Comparison of ENCODE assay signal across 1 cellular context in genomic region chr11:61838921-61839320, GRCh38.
TF ChIP-seq lines count a peak whose summit lies in the region.

No MANE protein-coding gene starts in this region.

TF ChIP-seq in H1, 55 proteins besides CTCF, POLR2A, EP300 and RAD21:
- TF ChIP-seq KDM1A (IDR thresholded peaks at IDR 0.05; ENCODE audit: borderline replicate concordance, low read length) (no peak), USF2 (IDR thresholded peaks at IDR 0.05; ENCODE audit: low read length) (no peak), TCF12 (IDR thresholded peaks at IDR 0.05; ENCODE audit: low read depth, low read length) (no peak), JUN (IDR thresholded peaks at IDR 0.05; ENCODE audit: low read depth, low read length) (no peak), POU5F1 (IDR thresholded peaks at IDR 0.05; ENCODE audit: low read depth, low read length) (no peak), RXRA (IDR thresholded peaks at IDR 0.05; ENCODE audit: insufficient read depth, low read depth, low read length) (no peak), MAX (IDR thresholded peaks at IDR 0.05) (no peak), EZH2 (IDR thresholded peaks at IDR 0.05; ENCODE audit: low read depth, low read length, severe bottlenecking) (no peak), SP4 (IDR thresholded peaks at IDR 0.05; ENCODE audit: low read length) (no peak), CHD2 (IDR thresholded peaks at IDR 0.05; ENCODE audit: low read length) (no peak), SP1 (IDR thresholded peaks at IDR 0.05; ENCODE audit: low read depth, low read length) (no peak), FOSL1 (IDR thresholded peaks at IDR 0.05; ENCODE audit: insufficient read depth, low read depth, low read length) (no peak), SIN3A (conservative IDR thresholded peaks at IDR 0.05 in 1 of 2, IDR thresholded peaks at IDR 0.05 in 1 of 2; ENCODE audit: low read depth in 1 of 2, low read length in 2 of 2) (no peak), POLR2AphosphoS5 (IDR thresholded peaks at IDR 0.05; ENCODE audit: low read depth, low read length) (no peak; the same call in 1 of the 2 replicates), CBX8 (IDR thresholded peaks at IDR 0.05; ENCODE audit: borderline replicate concordance, low read depth, low read length) (no peak), RBBP5 (IDR thresholded peaks at IDR 0.05; ENCODE audit: borderline replicate concordance, low read depth, low read length) (no peak), CHD7 (IDR thresholded peaks at IDR 0.05; ENCODE audit: insufficient replicate concordance, low read length) (no peak), SIX5 (IDR thresholded peaks at IDR 0.05; ENCODE audit: low read depth, low read length) (no peak)
